ENCODE assay signal across 21 cellular contexts in genomic region chr1:222373216-222373615, GRCh38.
DNase-seq lines count a peak whose midpoint lies in the region; ATAC-seq and TF ChIP-seq lines count a peak whose summit lies in the region.
"Had no signal": no experiment of that assay in that cellular context is flagged by ENCODE, and none has a peak within 500 bp of the region (broad histone marks: within the 10 kb centered on the region; RNA-seq: fewer than 3 reads in every experiment).

No MANE protein-coding gene starts in this region.

- TF ChIP-seq CTCF in GM12865 (IDR thresholded peaks at IDR 0.05; ENCODE audit: insufficient read depth, low read depth, low read length, missing control alignments): no peak
- TF ChIP-seq CTCF in Peyer's patch (IDR thresholded peaks at IDR 0.05): no peak

- H3K9me3 ChIP-seq in Peyer's patch: no peaks in the 10 kb centered on the region
- H3K9me3 ChIP-seq: gastroesophageal sphincter, prostate gland, stomach had no signal

- H3K4me3 ChIP-seq in GM12865 (ENCODE audit: low read depth, low read length): no peak overlapping the region
- no peak overlapping the region for H3K4me3 ChIP-seq in Peyer's patch
- H3K4me3 ChIP-seq: gastroesophageal sphincter, prostate gland, stomach had no signal

- H3K27ac ChIP-seq in Peyer's patch: no peak overlapping the region
- H3K27ac ChIP-seq: gastroesophageal sphincter, prostate gland, stomach had no signal

- DNase-seq in GM12865 (ENCODE audit: low read depth): peak; percentile 3
- DNase-seq in stimulated activated CD4-positive, alpha-beta T cell treated with anti-CD3 and anti-CD28 coated beads, Interleukin-15, amount 100 ng/mL, for 24 hours: no peak
- DNase-seq in NCI-H1417 treated with DMSO at 0.1 percent for 48 hours (lab: John Stamatoyannopoulos, UW): no peak
- DNase-seq in Peyer's patch: no peak
- DNase-seq in EL: no peak
- DNase-seq: 8988T; activated CD4-positive, alpha-beta memory T cell treated with anti-CD3 and anti-CD28 coated beads, Interleukin-2, amount 10 ng/mL, durations not matched to agents 7 days and 5 days; activated naive CD4-positive, alpha-beta T cell treated with anti-CD3 and anti-CD28 coated beads, Interleukin-2, amount 10 ng/mL, durations not matched to agents 7 days and 5 days; activated T-cell treated with anti-CD3 and anti-CD28 coated beads, Interleukin-2, amount 50 U/mL, for 1 hour; aorta; DND-41; left colon; NCI-H2227 treated with DMSO at 0.1 percent for 48 hours; stimulated activated CD4-positive, alpha-beta T cell treated with anti-CD3 and anti-CD28 coated beads, Interleukin-2, amount 100 ng/mL, for 48 hours; stomach; trophoblast cell had no signal

- peak; percentile 77 for ATAC-seq in GM21367 (IDR thresholded peaks at IDR 0.05; ENCODE audit: unreplicated experiment)
- ATAC-seq in HG02981 (IDR thresholded peaks at IDR 0.05; ENCODE audit: unreplicated experiment): peak; percentile 71
- ATAC-seq in HG03565 (IDR thresholded peaks at IDR 0.05; ENCODE audit: unreplicated experiment): peak; percentile 48
- ATAC-seq: gastroesophageal sphincter, left colon had no signal

- H3K36me3 ChIP-seq in Peyer's patch: no peaks in the 10 kb centered on the region
- H3K36me3 ChIP-seq: gastroesophageal sphincter, prostate gland, stomach had no signal

- TF ChIP-seq POLR2A in Peyer's patch (IDR thresholded peaks at IDR 0.05): no peak

- no peaks in the 10 kb centered on the region for H3K4me1 ChIP-seq in Peyer's patch
- H3K4me1 ChIP-seq: gastroesophageal sphincter, prostate gland, stomach had no signal

- no peaks in the 10 kb centered on the region for H3K27me3 ChIP-seq in Peyer's patch
- H3K27me3 ChIP-seq: gastroesophageal sphincter, stomach had no signal
